In genomic region chr14:32078794-32079663, GRCh38 we compare ENCODE assay signal across 8 cellular contexts. TPM values are rescaled to one million over a fixed set of nuclear protein-coding genes. Genes with fewer than 3 reads are reported as not detected.
A peak's percentile ranks its signal among the peaks of the same experiment; 100 is the strongest.
DNase-seq lines count a peak whose midpoint lies in the region; ATAC-seq, FAIRE-seq and TF ChIP-seq lines count a peak whose summit lies in the region.

No MANE protein-coding gene starts in this region.

- H3K4me1 ChIP-seq in H1 (replicated peaks in 1 of 4; ENCODE audit: control insufficient read depth in 3 of 4, insufficient read depth in 4 of 4, low read length in 3 of 4) = peaks cover 0 to 4% (median 0%) of the 10 kb centered on the region in 4 experiments; a peak in 1 of 7 replicates
- peaks cover 3 to 6% of the 10 kb centered on the region in 2 donors for H3K4me1 ChIP-seq in neuronal stem cell (ENCODE audit: control insufficient read depth in 2 of 2, insufficient read depth in 1 of 2, low read depth in 1 of 2, low read length in 2 of 2)

- no peaks in the 10 kb centered on the region for H3K36me3 ChIP-seq in H1 (ENCODE audit: control insufficient read depth in 2 of 4, insufficient read depth in 4 of 4, low read length in 3 of 4)
- H3K36me3 ChIP-seq in neuronal stem cell (replicated peaks in 1 of 2; ENCODE audit: control insufficient read depth in 2 of 2, insufficient read depth in 2 of 2, low read length in 2 of 2) = no peaks in the 10 kb centered on the region

- no peak for TF ChIP-seq EP300 in H1 (IDR thresholded peaks at IDR 0.05; ENCODE audit: borderline replicate concordance in 1 of 2, low read depth in 2 of 2, low read length in 2 of 2)

- H2BK120ac ChIP-seq in H1 (replicated peaks; ENCODE audit: low read depth, low read length) (no peak overlapping the region), neuronal stem cell (ENCODE audit: low read depth, low read length) (no peak overlapping the region)

- H3K14ac ChIP-seq in H1 (ENCODE audit: insufficient read length) = no peak overlapping the region
- H3K14ac ChIP-seq in neuronal stem cell (ENCODE audit: low read length) = no peak overlapping the region

- no peak overlapping the region for H3K4ac ChIP-seq in H1 (replicated peaks; ENCODE audit: insufficient read length, low read depth, low read length)
- no peak overlapping the region for H3K4ac ChIP-seq in neuronal stem cell (ENCODE audit: low read length)

- CTCF ChIA-PET in H1 (lab: Charles Lee; ENCODE audit: partially characterized antibody) = interaction anchor here (0.7 kb wide), 1 partner anchor 612 kb away, joined by 3 read pairs; no protein-coding TSS in a partner anchor

- H3K23ac ChIP-seq in H1 (ENCODE audit: insufficient read length) = no peak overlapping the region
- H3K23ac ChIP-seq in neuronal stem cell (ENCODE audit: low read depth, low read length, poor library complexity) = no peak overlapping the region

- H2AK5ac ChIP-seq in H1 (ENCODE audit: low read depth, low read length) (no peak overlapping the region), neuronal stem cell (ENCODE audit: low read depth, low read length) (no peak overlapping the region)

- H2BK20ac ChIP-seq in H1 (ENCODE audit: low read length) = no peak overlapping the region

- no peak overlapping the region for H4K8ac ChIP-seq in H1 (ENCODE audit: extremely low read depth, insufficient read depth, low read length)
- no peak overlapping the region for H4K8ac ChIP-seq in neuronal stem cell (ENCODE audit: low read depth, low read length)

- 59% methylated on average over 12 of the region's 12 CpGs; no CpG with 5 or more reads in 1 of the 2 experiments for WGBS in H1 (ENCODE audit: extremely low coverage in 1 of 2, insufficient coverage in 1 of 2, insufficient read length in 1 of 2, insufficient replicate concordance in 2 of 2, low coverage in 1 of 2, low lambda C conversion rate in 2 of 2, missing lambda C conversion rate in 1 of 2), 2 experiments
- WGBS in neuronal stem cell (ENCODE audit: extremely low coverage in 2 of 2, insufficient read length in 2 of 2, insufficient replicate concordance in 1 of 2), 2 donors = no CpG with 5 or more reads among the region's 12 CpGs

- no peak overlapping the region for H4K5ac ChIP-seq in H1 (ENCODE audit: insufficient read length, low read depth, low read length)

- H2BK12ac ChIP-seq in H1 (ENCODE audit: low read depth, low read length) (no peak overlapping the region), neuronal stem cell (ENCODE audit: low read length) (no peak overlapping the region)

- H3K18ac ChIP-seq in H1 (ENCODE audit: extremely low read depth, low read length) = no peak overlapping the region
- no peak overlapping the region for H3K18ac ChIP-seq in neuronal stem cell (ENCODE audit: low read length)

- POLR2A ChIA-PET in H1 (lab: Charles Lee; ENCODE audit: partially characterized antibody) = interaction anchor here (1.3 to 2.5 kb wide), 2 partner anchors 13 to 67 kb away, joined by 4 to 10 read pairs; no protein-coding TSS in a partner anchor

- H2BK5ac ChIP-seq in H1 (ENCODE audit: low read depth, low read length) (no peak overlapping the region), neuronal stem cell (ENCODE audit: low read length) (no peak overlapping the region)

- no peak for TF ChIP-seq CTCF in GM12865 (IDR thresholded peaks at IDR 0.05; ENCODE audit: insufficient read depth, low read depth, low read length, missing control alignments)
- no peak for TF ChIP-seq CTCF in H1 (IDR thresholded peaks at IDR 0.05; ENCODE audit: control extremely low read depth in 1 of 3, insufficient read depth in 1 of 3, low read depth in 1 of 3, low read length in 3 of 3)

- TF ChIP-seq POLR2A in H1 (IDR thresholded peaks at IDR 0.05; ENCODE audit: control extremely low read depth in 1 of 2, low read depth in 2 of 2, low read length in 2 of 2) = no peak

- H3K9me3 ChIP-seq in H1 (ENCODE audit: insufficient read depth in 2 of 2, low read depth in 1 of 2, low read length in 1 of 2) (no peaks in the 10 kb centered on the region), neuronal stem cell (replicated peaks in 1 of 2; ENCODE audit: control insufficient read depth in 2 of 2, insufficient read depth in 1 of 2, low read depth in 1 of 2, low read length in 2 of 2) (no peaks in the 10 kb centered on the region)

- H3K9ac ChIP-seq in H1 (replicated peaks in 1 of 4; ENCODE audit: extremely low read depth in 1 of 4, low read depth in 3 of 4, low read length in 3 of 4) (peak overlapping the region in 1 of 4 experiments; percentile 44; a peak in 1 of 7 replicates), neuronal stem cell (ENCODE audit: low read depth, low read length, poor library complexity) (no peak overlapping the region)

- no peak for FAIRE-seq in H1 (lab: Jason Lieb, UNC)

- peaks cover 9% of the 10 kb centered on the region for H3K23me2 ChIP-seq in H1 (ENCODE audit: low read depth, low read length)

- no peaks in the 10 kb centered on the region for H3K27me3 ChIP-seq in H1 (replicated peaks in 1 of 4; ENCODE audit: control insufficient read depth in 3 of 4, extremely low read depth in 1 of 4, insufficient read depth in 3 of 4, low read length in 3 of 4)
- peaks cover 0 to 13% (median 0%) of the 10 kb centered on the region in 3 experiments for H3K27me3 ChIP-seq in neuronal stem cell (ENCODE audit: control insufficient read depth in 3 of 3, insufficient read depth in 3 of 3, low read depth in 1 of 3, low read length in 3 of 3)

- H3K27ac ChIP-seq in H1 (ENCODE audit: low read depth, low read length) (no peak overlapping the region), neuronal stem cell (replicated peaks; ENCODE audit: low read length) (no peak overlapping the region)

- TF ChIP-seq RAD21 in H1 (IDR thresholded peaks at IDR 0.05 in 1 of 2, conservative IDR thresholded peaks at IDR 0.05 in 1 of 2; ENCODE audit: low read depth in 2 of 2, low read length in 2 of 2) = no peak

- H3K79me1 ChIP-seq in H1 (ENCODE audit: low read depth, low read length) = no peaks in the 10 kb centered on the region; the same call in 1 of the 2 replicates
- peaks cover 4% of the 10 kb centered on the region for H3K79me1 ChIP-seq in neuronal stem cell (ENCODE audit: low read depth, low read length)

- H3K4me3 ChIP-seq in GM12865 (ENCODE audit: low read depth, low read length) (peak overlapping the region; percentile 99), H1 (ENCODE audit: extremely low read depth in 1 of 4, insufficient read depth in 2 of 4, low read depth in 3 of 4, low read length in 4 of 4) (peak overlapping the region; percentile 83 to 97 (median 90)), neuronal stem cell (ENCODE audit: low read length in 2 of 2) (peak overlapping the region; percentile 97 to 100)

- no peak overlapping the region for H3K56ac ChIP-seq in H1 (replicated peaks; ENCODE audit: insufficient read length, low read depth, low read length)

- peaks cover 0 to 68% of the 10 kb centered on the region in 2 experiments; a peak in 3 of 4 replicates for H3K79me2 ChIP-seq in H1 (ENCODE audit: control insufficient read depth in 1 of 2, insufficient read depth in 2 of 2, low read length in 2 of 2)

- no peak overlapping the region for H4K91ac ChIP-seq in H1 (replicated peaks; ENCODE audit: insufficient read length, low read length)
- H4K91ac ChIP-seq in neuronal stem cell (ENCODE audit: low read depth, low read length, poor library complexity) = no peak overlapping the region

- H4K20me1 ChIP-seq in H1 (replicated peaks in 1 of 2; ENCODE audit: control insufficient read depth in 1 of 2, insufficient read depth in 2 of 2, low read length in 2 of 2) = peaks cover 3 to 8% of the 10 kb centered on the region in 2 experiments

- no peak overlapping the region for H2BK15ac ChIP-seq in H1 (ENCODE audit: low read length)
- H2BK15ac ChIP-seq in neuronal stem cell (ENCODE audit: low read length) = no peak overlapping the region

- peak overlapping the region; percentile 67 to 76 for H3K4me2 ChIP-seq in H1 (ENCODE audit: insufficient read depth in 1 of 2, low read depth in 2 of 2, low read length in 2 of 2)
- H3K4me2 ChIP-seq in neuronal stem cell (ENCODE audit: insufficient read depth, low read length, poor library complexity, severe bottlenecking) = peak overlapping the region; percentile 54

- H2AFZ ChIP-seq in H1 (ENCODE audit: low read length) (no peak overlapping the region), neuronal stem cell (ENCODE audit: low read length) (no peak overlapping the region)

- ATAC-seq in HG02759 (IDR thresholded peaks at IDR 0.05; ENCODE audit: unreplicated experiment) (no peak), GM21825 (IDR thresholded peaks at IDR 0.05; ENCODE audit: unreplicated experiment) (no peak)

- peak; percentile 4 for DNase-seq in GM12865 (ENCODE audit: low read depth)
- peak; percentile 79 for DNase-seq in RKO (ENCODE audit: low spot score)
- no peak for DNase-seq in H1 (ENCODE audit: low read depth in 1 of 2, low spot score in 2 of 2)
- no peak for DNase-seq in neuronal stem cell (ENCODE audit: low spot score)
- no peak for DNase-seq in SKM-1 treated with dmso at 0.1 percent for 144 hours (lab: John Stamatoyannopoulos, UW; ENCODE audit: unreplicated experiment)
- DNase-seq in stimulated activated naive CD4-positive, alpha-beta T cell (lab: John Stamatoyannopoulos, UW) = no peak

TF ChIP-seq in H1, 55 proteins besides CTCF, POLR2A, EP300 and RAD21:
- TF ChIP-seq TAF1 (IDR thresholded peaks at IDR 0.05; ENCODE audit: low read depth, low read length) (no peak), RXRA (IDR thresholded peaks at IDR 0.05; ENCODE audit: insufficient read depth, low read depth, low read length) (no peak), TBP (IDR thresholded peaks at IDR 0.05; ENCODE audit: low read depth, low read length) (no peak), SIRT6 (IDR thresholded peaks at IDR 0.05; ENCODE audit: low read length) (no peak), RBBP5 (IDR thresholded peaks at IDR 0.05; ENCODE audit: borderline replicate concordance, low read depth, low read length) (no peak), MAFK (IDR thresholded peaks at IDR 0.05; ENCODE audit: low read depth, low read length) (no peak), SP1 (IDR thresholded peaks at IDR 0.05; ENCODE audit: low read depth, low read length) (no peak)

RNA-seq across cellular contexts. Expression of gene ARHGAP5, which starts 1.9 kb away (rescaled TPM):
- 77.3 and 78.2 TPM in 2 replicates for total RNA-seq in H1 (2021; fragmentation: NEBNext Ultra II Directional; extraction: Animal tissue kit (Norgen Biotek cat#: 25700))
- polyA plus RNA-seq in H1 (2011; rRNA removed) = 3.5 and 7.8 TPM in 2 replicates
- 9.4 TPM for polyA plus RNA-seq in H1 (2011; cell fraction: cytosol; rRNA removed)
- polyA plus RNA-seq in H1 (2011; cell fraction: nucleus; rRNA removed) = 8.4 TPM
- polyA plus RNA-seq in H1 (2012, experiment 1 of 2) = 11.4 to 33.3 TPM (median 17.4 TPM) in 4 replicates
- 1.00 TPM for polyA plus RNA-seq in H1 (2012, experiment 2 of 2)
- 30.3 TPM for polyA plus RNA-seq in H1 (2013, experiment 1 of 2)
- polyA plus RNA-seq in H1 (2013, experiment 2 of 2) = 30.0 TPM
- 44.3 and 68.3 TPM in 2 replicates for polyA minus RNA-seq in H1 (2011; rRNA and poly(A)+ RNA removed)
- polyA minus RNA-seq in H1 (2011; cell fraction: cytosol; rRNA and poly(A)+ RNA removed) = 25.5 TPM
- polyA minus RNA-seq in H1 (2011; cell fraction: nucleus; rRNA and poly(A)+ RNA removed) = 146 TPM
- 49.9 TPM for polyA plus RNA-seq in neuronal stem cell (2013, experiment 1 of 2)
- 53.6 TPM for polyA plus RNA-seq in neuronal stem cell (2013, experiment 2 of 2)

Comparison
In these comparisons a context has a peak if more than half of its experiments do, and no peak if none do; other contexts are left out.
1. DNase-seq: peak in GM12865 (single experiment) and RKO (single experiment); none in H1 (0 of 2), neuronal stem cell (single experiment), SKM-1 treated with dmso at 0.1 percent for 144 hours (single experiment) and stimulated activated naive CD4-positive, alpha-beta T cell (0 of 6).
2. Peak in every context shown above with its lines, with median percentiles within 50 percentile points of each other: H3K4me3 ChIP-seq.